Comparison of ENCODE assay signal across 8 cellular contexts in genomic region chr6:163406320-163406719, GRCh38. TPM values are rescaled to one million over a fixed set of nuclear protein-coding genes. Genes with fewer than 3 reads are reported as not detected.
DNase-seq lines count a peak whose midpoint lies in the region; ATAC-seq and TF ChIP-seq lines count a peak whose summit lies in the region.

No MANE protein-coding gene starts in this region.

- H3K27ac ChIP-seq in CD8-positive, alpha-beta T cell (ENCODE audit: low read depth, low read length): peak overlapping the region; percentile 24

- no peak for TF ChIP-seq CTCF in CD8-positive, alpha-beta T cell (IDR thresholded peaks at IDR 0.05)
- TF ChIP-seq CTCF in astrocyte of the cerebellum (IDR thresholded peaks at IDR 0.05; ENCODE audit: low read depth, low read length, missing control alignments) (no peak), natural killer cell (IDR thresholded peaks at IDR 0.05) (no peak)

- in situ Hi-C loops in astrocyte of the cerebellum (cut with HindIII; ENCODE audit: low sequenced_read_pairs): no loop called here

- no peaks in the 10 kb centered on the region for H3K27me3 ChIP-seq in CD8-positive, alpha-beta T cell (ENCODE audit: insufficient read depth, low read length)

- H3K4me3 Mint-ChIP-seq in CD8-positive, alpha-beta T cell: peak overlapping the region; percentile 85
- H3K4me3 Mint-ChIP-seq in natural killer cell: peak overlapping the region; percentile 88

- H3K27ac Mint-ChIP-seq in CD8-positive, alpha-beta T cell: peak overlapping the region; percentile 88
- peak overlapping the region; percentile 84 to 93 for H3K27ac Mint-ChIP-seq in natural killer cell

- no peaks in the 10 kb centered on the region for H3K9me3 ChIP-seq in CD8-positive, alpha-beta T cell (ENCODE audit: low read length)

- POLR2A ChIA-PET in CD8-positive, alpha-beta T cell (lab: Charles Lee): interaction anchor here (1.2 kb wide), 1 partner anchor 9 kb away, joined by 5 read pairs; the partner anchor contains the start of gene QKI

- peaks cover 13% of the 10 kb centered on the region for H3K4me1 Mint-ChIP-seq in CD8-positive, alpha-beta T cell (ENCODE audit: low read depth)
- H3K4me1 Mint-ChIP-seq in natural killer cell: peaks cover 12 to 20% of the 10 kb centered on the region in 2 donors

- H3K4me3 ChIP-seq in CD8-positive, alpha-beta T cell (ENCODE audit: low read depth, low read length): peak overlapping the region; percentile 34
- H3K4me3 ChIP-seq in astrocyte of the cerebellum (ENCODE audit: low read depth, low read length): peak overlapping the region; percentile 21

- peaks cover 15% of the 10 kb centered on the region for H3K4me1 ChIP-seq in CD8-positive, alpha-beta T cell (ENCODE audit: insufficient read depth, low read length)

- no peaks in the 10 kb centered on the region for H3K27me3 Mint-ChIP-seq in CD8-positive, alpha-beta T cell (ENCODE audit: low read depth)
- H3K27me3 Mint-ChIP-seq in natural killer cell (ENCODE audit: low read depth in 2 of 2): peaks cover 5% of the 10 kb centered on the region in 2 donors

- no peak for ATAC-seq in CD8-positive, alpha-beta T cell
- ATAC-seq in HG02759 (IDR thresholded peaks at IDR 0.05; ENCODE audit: unreplicated experiment): peak; percentile 11
- ATAC-seq in natural killer cell: peak in 2 of 3 donors; percentile 7 to 44
- no peak for ATAC-seq in GM19455 (IDR thresholded peaks at IDR 0.05; ENCODE audit: unreplicated experiment)

- no peaks in the 10 kb centered on the region for H3K36me3 Mint-ChIP-seq in CD8-positive, alpha-beta T cell
- H3K36me3 Mint-ChIP-seq in natural killer cell: no peaks in the 10 kb centered on the region

- no peak for DNase-seq in CD8-positive, alpha-beta T cell
- no peak for DNase-seq in astrocyte of the cerebellum (ENCODE audit: low read depth)
- no peak for DNase-seq in natural killer cell
- no peak for DNase-seq in posterior cingulate gyrus
- DNase-seq in EL: no peak
- DNase-seq in GM19240 (ENCODE audit: insufficient read length, low spot score): no peak

- CTCF ChIA-PET in CD8-positive, alpha-beta T cell (lab: Charles Lee): interaction anchor here (1.3 kb wide), 1 partner anchor 10 kb away, joined by 3 read pairs; no protein-coding TSS in a partner anchor

- no peaks in the 10 kb centered on the region for H3K36me3 ChIP-seq in CD8-positive, alpha-beta T cell (ENCODE audit: insufficient read depth, low read length)

- intact Hi-C loops in CD8-positive, alpha-beta T cell (cut with DNase I, micrococcal nuclease): no loop called here
- intact Hi-C loops in natural killer cell (cut with micrococcal nuclease) (no loop called here), posterior cingulate gyrus (cut with DNase I) (no loop called here)

- H3K9me3 Mint-ChIP-seq in CD8-positive, alpha-beta T cell: no peaks in the 10 kb centered on the region
- H3K9me3 Mint-ChIP-seq in natural killer cell: no peaks in the 10 kb centered on the region

RNA-seq across cellular contexts. Expression of gene QKI, which starts 8.2 kb away (rescaled TPM):
- total RNA-seq in CD8-positive, alpha-beta T cell: 10 to 100 TPM; 67.4 to 70.9 TPM
- 100 to 1,000 TPM; 148 to 174 (median 166) TPM for total RNA-seq in natural killer cell

Comparison
In these comparisons a context has a peak if more than half of its experiments do, and no peak if none do; other contexts are left out.
1. ATAC-seq: peak in HG02759 (single experiment) and natural killer cell (2 of 3); none in CD8-positive, alpha-beta T cell (single experiment) and GM19455 (single experiment).